Comparison of ENCODE assay signal across 23 cellular contexts in genomic region chr15:39924437-39924836, GRCh38. TPM values are rescaled to one million over a fixed set of nuclear protein-coding genes. Genes with fewer than 3 reads are reported as not detected.
A peak's percentile ranks its signal among the peaks of the same experiment; 100 is the strongest.
DNase-seq lines count a peak whose midpoint lies in the region; ATAC-seq, FAIRE-seq and TF ChIP-seq lines count a peak whose summit lies in the region.
"Had no signal": no experiment of that assay in that cellular context is flagged by ENCODE, and none has a peak within 500 bp of the region (broad histone marks: within the 10 kb centered on the region; RNA-seq: fewer than 3 reads in every experiment).

No MANE protein-coding gene starts in this region.

- no peak overlapping the region for H3K4me3 ChIP-seq in HCT116 (replicated peaks in 1 of 2; ENCODE audit: low read depth in 1 of 2, low read length in 2 of 2)
- H3K4me3 ChIP-seq in K562 = no peak overlapping the region
- no peak overlapping the region for H3K4me3 ChIP-seq in small intestine (ENCODE audit: low read depth in 1 of 2, low read length in 2 of 2)
- no peak overlapping the region for H3K4me3 ChIP-seq in body of pancreas
- H3K4me3 ChIP-seq: MG63 had no signal

- no peaks in the 10 kb centered on the region for H4K20me1 ChIP-seq in HCT116 (ENCODE audit: insufficient read depth)
- H4K20me1 ChIP-seq in K562 (replicated peaks; ENCODE audit: control insufficient read depth, insufficient read depth, low read length) = no peaks in the 10 kb centered on the region

- BruUV-seq in HCT116 (replicated peaks; lab: Mats Ljungman, UMichigan) (no TSS peak), K562 (replicated peaks; lab: Mats Ljungman, UMichigan) (no TSS peak)

- DNase-seq in activated CD4-positive, alpha-beta T cell treated with anti-CD3 and anti-CD28 coated beads, Interleukin-2, amount 10 ng/mL, durations not matched to agents 24 days and 14 days = peak; percentile 62
- no peak for DNase-seq in activated CD4-positive, alpha-beta T cell treated with anti-CD3 and anti-CD28 coated beads for 1 hour
- no peak for DNase-seq in HCT116 (ENCODE audit: low read depth, low spot score)
- no peak for DNase-seq in K562 (ENCODE audit: extremely low read depth in 1 of 4, low spot score in 3 of 4)
- DNase-seq in small intestine = peak; percentile 30
- no peak for DNase-seq in NCI-H774 (lab: John Stamatoyannopoulos, UW)
- no peak for DNase-seq in body of pancreas
- DNase-seq: 8988T, BE2C, DMS153, GOT3, KBM-7, MG63, NCI-H1105 treated with DMSO at 0.1 percent for 48 hours, NCI-H146, NCI-H1930, NCI-H2107, NCI-H748 treated with DMSO at 0.1 percent for 48 hours had no signal

- H2AFZ ChIP-seq in HCT116 (ENCODE audit: low read depth, low read length, poor library complexity, severe bottlenecking) = peak overlapping the region; percentile 14
- peak overlapping the region; percentile 60 for H2AFZ ChIP-seq in K562 (ENCODE audit: low read depth, low read length)

- TF ChIP-seq CTCF in HCT116 (IDR thresholded peaks at IDR 0.05 in 2 of 3, conservative IDR thresholded peaks at IDR 0.05 in 1 of 3; ENCODE audit: borderline replicate concordance in 1 of 3, insufficient read depth in 1 of 3, low read depth in 2 of 3, low read length in 2 of 3) (no peak), K562 (IDR thresholded peaks at IDR 0.05 in 2 of 3, conservative IDR thresholded peaks at IDR 0.05 in 1 of 3; ENCODE audit: insufficient read depth in 2 of 3, low read depth in 1 of 3, low read length in 3 of 3) (no peak), body of pancreas (IDR thresholded peaks at IDR 0.05) (no peak)

- no peak for TF ChIP-seq POLR2A in HCT116 (IDR thresholded peaks at IDR 0.05; ENCODE audit: borderline replicate concordance, extremely low read depth, insufficient read depth, insufficient read length)
- TF ChIP-seq POLR2A in K562 (conservative IDR thresholded peaks at IDR 0.05) = no peak
- TF ChIP-seq POLR2A in body of pancreas (IDR thresholded peaks at IDR 0.05) = no peak

- H3K9me3 ChIP-seq in HCT116 (ENCODE audit: control insufficient read depth in 1 of 2, insufficient read depth in 1 of 2, low read depth in 1 of 2, low read length in 2 of 2) (no peaks in the 10 kb centered on the region), K562 (replicated peaks; ENCODE audit: control insufficient read depth, insufficient read depth, low read depth, low read length) (peaks cover 4% of the 10 kb centered on the region; the same call in 1 of the 2 replicates), small intestine (ENCODE audit: control insufficient read depth, low read depth) (no peaks in the 10 kb centered on the region), body of pancreas (no peaks in the 10 kb centered on the region)
- H3K9me3 ChIP-seq: BE2C, MG63 had no signal

- H3K27me3 Mint-ChIP-seq in activated CD4-positive, alpha-beta T cell treated with anti-CD3 and anti-CD28 coated beads, Interleukin-2, amount 10 ng/mL, durations not matched to agents 24 days and 14 days = peaks cover 2% of the 10 kb centered on the region

- peaks cover 17% of the 10 kb centered on the region for H3K4me1 Mint-ChIP-seq in activated CD4-positive, alpha-beta T cell treated with anti-CD3 and anti-CD28 coated beads, Interleukin-2, amount 10 ng/mL, durations not matched to agents 24 days and 14 days

- no peak overlapping the region for H3K27ac Mint-ChIP-seq in activated CD4-positive, alpha-beta T cell treated with anti-CD3 and anti-CD28 coated beads, Interleukin-2, amount 10 ng/mL, durations not matched to agents 24 days and 14 days

- POLR2A ChIA-PET in HCT116 (lab: Charles Lee) (no interaction called here), K562 (lab: Yijun Ruan, JAX) (interaction anchor here (0.8 to 2.6 kb wide), 3 partner anchors 9 to 95 kb away, joined by 3 to 14 read pairs (median 5); partner anchors contain the start of gene EIF2AK4)

- TF ChIP-seq EP300 in K562 (IDR thresholded peaks at IDR 0.05; ENCODE audit: low read length) = no peak

- no peaks in the 10 kb centered on the region for H3K9me1 ChIP-seq in K562 (ENCODE audit: control insufficient read depth, insufficient read depth, low read length)

- 34% methylated on average over 3 of the region's 3 CpGs for WGBS in K562 (ENCODE audit: insufficient coverage, low coverage, missing lambda C conversion rate)
- 57 to 70% (median 63%) methylated on average over 3 of the region's 3 CpGs for WGBS in small intestine, 3 donors
- WGBS in body of pancreas, 2 donors = 75 to 90% methylated on average over 3 of the region's 3 CpGs

- no peak overlapping the region for H3K4me3 Mint-ChIP-seq in activated CD4-positive, alpha-beta T cell treated with anti-CD3 and anti-CD28 coated beads, Interleukin-2, amount 10 ng/mL, durations not matched to agents 24 days and 14 days

- CTCF ChIA-PET in HCT116 (lab: Charles Lee) = no interaction called here
- CTCF ChIA-PET in K562 (lab: Yijun Ruan, JAX; ENCODE audit: low intra/inter-chr PET ratio) = no interaction called here

- TF ChIP-seq RAD21 in HCT116 (IDR thresholded peaks at IDR 0.05; ENCODE audit: low read depth) (no peak), K562 (CRISPR knock-in tag; conservative IDR thresholded peaks at IDR 0.05 in 1 of 2, IDR thresholded peaks at IDR 0.05 in 1 of 2) (no peak)

- no peak for ATAC-seq in HCT116
- ATAC-seq in K562 = no peak
- ATAC-seq in body of pancreas = no peak
- no peak for ATAC-seq in HG03521 (IDR thresholded peaks at IDR 0.05; ENCODE audit: unreplicated experiment)
- ATAC-seq: SK-N-SH treated with all-trans-retinoic acid at 6 μM for 48 hours had no signal

- H3K27ac ChIP-seq in HCT116 (ENCODE audit: low read depth, low read length) = no peak overlapping the region
- H3K27ac ChIP-seq in K562 (ENCODE audit: extremely low read depth, low read depth, low read length) = no peak overlapping the region
- no peak overlapping the region for H3K27ac ChIP-seq in small intestine (ENCODE audit: low read depth in 1 of 2, low read length in 1 of 2)
- H3K27ac ChIP-seq in body of pancreas = no peak overlapping the region

- no peaks in the 10 kb centered on the region for H3K36me3 Mint-ChIP-seq in activated CD4-positive, alpha-beta T cell treated with anti-CD3 and anti-CD28 coated beads, Interleukin-2, amount 10 ng/mL, durations not matched to agents 24 days and 14 days (ENCODE audit: low read depth)
- H3K36me3 Mint-ChIP-seq: CD4-positive, CD25-positive, alpha-beta regulatory T cell had no signal

- FAIRE-seq in K562 (lab: Jason Lieb, UNC) (no peak), small intestine (lab: Jason Lieb, UNC) (no peak)
- FAIRE-seq: GM19239, RCC 7860 had no signal

- H3K4me2 ChIP-seq in HCT116 (ENCODE audit: low read length) = no peak overlapping the region
- H3K4me2 ChIP-seq in K562 (ENCODE audit: insufficient read depth, low read length) = no peak overlapping the region

- intact Hi-C loops in activated CD4-positive, alpha-beta T cell treated with anti-CD3 and anti-CD28 coated beads, Interleukin-2, amount 10 ng/mL, durations not matched to agents 24 days and 14 days (cut with micrococcal nuclease) = loop anchor here (1.0 kb wide), 1 partner anchor 8 kb away; no protein-coding TSS in a partner anchor
- intact Hi-C loops in HCT116 (cut with micrococcal nuclease) (no loop called here), K562 (cut with micrococcal nuclease) (no loop called here), body of pancreas (cut with DNase I) (no loop called here)

- H3K36me3 ChIP-seq in HCT116 (ENCODE audit: control insufficient read depth in 1 of 2, insufficient read depth in 2 of 2, low read length in 2 of 2) (no peaks in the 10 kb centered on the region), K562 (ENCODE audit: control insufficient read depth, insufficient read depth, low read length) (no peaks in the 10 kb centered on the region), small intestine (ENCODE audit: control insufficient read depth in 2 of 2, insufficient read depth in 2 of 2, low read length in 2 of 2) (no peaks in the 10 kb centered on the region), body of pancreas (replicated peaks in 1 of 2; ENCODE audit: insufficient read depth in 1 of 2, low read depth in 2 of 2) (no peaks in the 10 kb centered on the region)
- H3K36me3 ChIP-seq: BE2C had no signal

- no peaks in the 10 kb centered on the region for H3K27me3 ChIP-seq in HCT116 (ENCODE audit: insufficient read depth, low read length)
- no peaks in the 10 kb centered on the region for H3K27me3 ChIP-seq in K562 (ENCODE audit: control insufficient read depth in 2 of 2, insufficient read depth in 2 of 2, low read length in 2 of 2)
- peaks cover 2 to 3% of the 10 kb centered on the region in 2 donors for H3K27me3 ChIP-seq in small intestine (ENCODE audit: control insufficient read depth in 2 of 2, insufficient read depth in 2 of 2, low read length in 2 of 2)
- H3K27me3 ChIP-seq in body of pancreas = peaks cover 0 to 4% of the 10 kb centered on the region in 2 donors
- H3K27me3 ChIP-seq: MG63 had no signal

- H3K4me1 ChIP-seq in HCT116 (ENCODE audit: control insufficient read depth in 1 of 2, insufficient read depth in 2 of 2, low read length in 2 of 2) (peaks cover 6 to 26% of the 10 kb centered on the region in 2 experiments; a peak in 3 of 4 replicates), K562 (replicated peaks in 1 of 2; ENCODE audit: control insufficient read depth in 2 of 2, insufficient read depth in 2 of 2, low read length in 2 of 2) (peaks cover 14 to 21% of the 10 kb centered on the region in 2 experiments; a peak in 4 of 5 replicates), small intestine (ENCODE audit: control insufficient read depth in 2 of 2, insufficient read depth in 1 of 2, low read depth in 1 of 2, low read length in 1 of 2) (peaks cover 2 to 3% of the 10 kb centered on the region in 2 donors), body of pancreas (peaks cover 13% of the 10 kb centered on the region)

- in situ Hi-C loops in K562 (cut with MboI) = loop anchor here (5.0 kb wide), 1 partner anchor 137 kb away; no protein-coding TSS in a partner anchor

- H3K79me2 ChIP-seq in HCT116 (ENCODE audit: insufficient read depth, low read length) (no peaks in the 10 kb centered on the region), K562 (ENCODE audit: control insufficient read depth, insufficient read depth, low read length) (no peaks in the 10 kb centered on the region)

- peaks cover 15% of the 10 kb centered on the region for H3K9me3 Mint-ChIP-seq in activated CD4-positive, alpha-beta T cell treated with anti-CD3 and anti-CD28 coated beads, Interleukin-2, amount 10 ng/mL, durations not matched to agents 24 days and 14 days
- H3K9me3 Mint-ChIP-seq: CD4-positive, CD25-positive, alpha-beta regulatory T cell had no signal

- RAD21 ChIA-PET in HCT116 (lab: Charles Lee; ENCODE audit: low non-redundant PET in 1 of 2, low total read pairs in 2 of 2, uncharacterized antibody in 2 of 2, unreplicated experiment in 2 of 2) = interaction anchor here in 1 of 2 experiments (0.7 kb wide), 1 partner anchor 248 kb away, joined by 3 read pairs; no protein-coding TSS in a partner anchor

- no peaks in the 10 kb centered on the region for H3K9me2 ChIP-seq in HCT116 (ENCODE audit: insufficient read depth)

- no peak overlapping the region for H3K9ac ChIP-seq in HCT116 (ENCODE audit: low read length)
- H3K9ac ChIP-seq in K562 (ENCODE audit: insufficient read depth in 1 of 2, low read depth in 2 of 2, low read length in 2 of 2) = no peak overlapping the region

RNA-seq across cellular contexts. Expression of gene GPR176, which starts 4.4 kb away (rescaled TPM):
- 0.14 and 0.33 TPM in 2 replicates for total RNA-seq in activated CD4-positive, alpha-beta T cell treated with anti-CD3 and anti-CD28 coated beads, Interleukin-2, amount 10 ng/mL, durations not matched to agents 24 days and 14 days
- total RNA-seq in HCT116 (2021; ENCODE audit: unreplicated experiment) (1.7 TPM), K562 (2014; rRNA removed) (1.1 and 1.8 TPM in 2 replicates), K562 (2014; rRNA removed; fragmentation: Illumina TruSeq; extraction: Trizol) (0.76 and 0.86 TPM in 2 replicates), K562 (2015; rRNA removed; fragmentation: Illumina TruSeq; extraction: Trizol) (0.98 and 1.0 TPM in 2 replicates), K562 (2021) (1.0 and 1.2 TPM in 2 replicates), body of pancreas (1 to 10 TPM in 1 of 2 donors, not detected in 1; 4.7 TPM)
- 0.51 and 0.87 TPM in 2 replicates for polyA plus RNA-seq in HCT116 (2012)
- 0.44 and 0.67 TPM in 2 replicates for total RNA-seq in K562 (2011; cell fraction: chromatin; rRNA removed; ENCODE audit: low replicate concordance)
- 0.66 and 1.0 TPM in 2 replicates for total RNA-seq in K562 (2011; cell fraction: nucleolus; rRNA removed)
- total RNA-seq in K562 (2011; cell fraction: nucleoplasm; rRNA removed) = 0.61 and 0.66 TPM in 2 replicates
- polyA plus RNA-seq in K562 (2011; rRNA removed) (0.03 and 0.24 TPM in 2 replicates), K562 (2014; fragmentation: Illumina TruSeq; extraction: Trizol) (0.73 and 0.74 TPM in 2 replicates), K562 (2014; fragmentation: Nextera tagmentation; extraction: Ambion mirVana) (under 1 TPM; 0.24 to 0.34 TPM), K562 (2014; rRNA removed) (0.81 and 0.94 TPM in 2 replicates), small intestine (1 to 10 TPM in 1 of 3 donors, under 1 TPM in 1, not detected in 1; 0.54 to 3.3 TPM)
- polyA plus RNA-seq in K562 (2011; cell fraction: cytosol; rRNA removed) = 0.07 and 0.40 TPM in 2 replicates
- 0.06 and 0.59 TPM in 2 replicates for polyA plus RNA-seq in K562 (2011; cell fraction: nucleus; rRNA removed)
- 0.82 and 2.1 TPM in 2 replicates for polyA plus RNA-seq in K562 (2012)
- polyA minus RNA-seq in K562 (2011; rRNA and poly(A)+ RNA removed) = 0.18 and 0.36 TPM in 2 replicates
- not detected in 2 replicates for polyA minus RNA-seq in K562 (2011; cell fraction: cytosol; rRNA and poly(A)+ RNA removed)
- 0.33 TPM in 1 of 2 replicates, not detected in the other for polyA minus RNA-seq in K562 (2011; cell fraction: nucleus; rRNA and poly(A)+ RNA removed)
- total RNA-seq: CD4-positive, CD25-positive, alpha-beta regulatory T cell had no signal
- polyA plus RNA-seq: CD4-positive, CD25-positive, alpha-beta regulatory T cell had no signal

RNA-seq across cellular contexts. Expression of gene EIF2AK4, which starts 9.5 kb away (rescaled TPM):
- 49.1 and 51.5 TPM in 2 replicates for total RNA-seq in activated CD4-positive, alpha-beta T cell treated with anti-CD3 and anti-CD28 coated beads, Interleukin-2, amount 10 ng/mL, durations not matched to agents 24 days and 14 days
- total RNA-seq in HCT116 (2021; ENCODE audit: unreplicated experiment) (42.8 TPM), K562 (2014; rRNA removed) (24.7 and 32.2 TPM in 2 replicates), K562 (2014; rRNA removed; fragmentation: Illumina TruSeq; extraction: Trizol) (32.9 and 34.8 TPM in 2 replicates), K562 (2015; rRNA removed; fragmentation: Illumina TruSeq; extraction: Trizol) (34.8 and 35.2 TPM in 2 replicates), K562 (2021) (28.2 and 28.7 TPM in 2 replicates), body of pancreas (10 to 100 TPM; 20.8 to 22.3 TPM)
- 20.6 and 25.4 TPM in 2 replicates for polyA plus RNA-seq in HCT116 (2012)
- 36.6 and 64.0 TPM in 2 replicates for total RNA-seq in K562 (2011; cell fraction: chromatin; rRNA removed; ENCODE audit: low replicate concordance)
- total RNA-seq in K562 (2011; cell fraction: nucleolus; rRNA removed) = 19.7 and 27.4 TPM in 2 replicates
- total RNA-seq in K562 (2011; cell fraction: nucleoplasm; rRNA removed) = 32.8 and 57.2 TPM in 2 replicates
- polyA plus RNA-seq in K562 (2011; rRNA removed) (35.9 and 36.1 TPM in 2 replicates), K562 (2014; fragmentation: Illumina TruSeq; extraction: Trizol) (30.5 and 37.3 TPM in 2 replicates), K562 (2014; fragmentation: Nextera tagmentation; extraction: Ambion mirVana) (10 to 100 TPM; 15.9 to 23.1 TPM), K562 (2014; rRNA removed) (28.5 and 29.9 TPM in 2 replicates), small intestine (10 to 100 TPM; 12.4 to 19.9 (median 13.0) TPM)
- 24.3 and 31.5 TPM in 2 replicates for polyA plus RNA-seq in K562 (2011; cell fraction: cytosol; rRNA removed)
- 13.4 and 15.1 TPM in 2 replicates for polyA plus RNA-seq in K562 (2011; cell fraction: nucleus; rRNA removed)
- 21.9 and 32.3 TPM in 2 replicates for polyA plus RNA-seq in K562 (2012)
- 56.9 and 64.1 TPM in 2 replicates for polyA minus RNA-seq in K562 (2011; rRNA and poly(A)+ RNA removed)
- 21.5 and 25.9 TPM in 2 replicates for polyA minus RNA-seq in K562 (2011; cell fraction: cytosol; rRNA and poly(A)+ RNA removed)
- polyA minus RNA-seq in K562 (2011; cell fraction: nucleus; rRNA and poly(A)+ RNA removed) = 20.3 and 41.9 TPM in 2 replicates

Comparison
In these comparisons a context has a peak if more than half of its experiments do, and no peak if none do; other contexts are left out.
1. DNase-seq: peak in activated CD4-positive, alpha-beta T cell treated with anti-CD3 and anti-CD28 coated beads, Interleukin-2, amount 10 ng/mL, durations not matched to agents 24 days and 14 days (single experiment) and small intestine (single experiment); none in activated CD4-positive, alpha-beta T cell treated with anti-CD3 and anti-CD28 coated beads for 1 hour (single experiment), HCT116 (single experiment), K562 (0 of 4), NCI-H774 (single experiment) and body of pancreas (0 of 4).